Comparison of ENCODE assay signal across 8 cellular contexts in the genomic region with DNA sequence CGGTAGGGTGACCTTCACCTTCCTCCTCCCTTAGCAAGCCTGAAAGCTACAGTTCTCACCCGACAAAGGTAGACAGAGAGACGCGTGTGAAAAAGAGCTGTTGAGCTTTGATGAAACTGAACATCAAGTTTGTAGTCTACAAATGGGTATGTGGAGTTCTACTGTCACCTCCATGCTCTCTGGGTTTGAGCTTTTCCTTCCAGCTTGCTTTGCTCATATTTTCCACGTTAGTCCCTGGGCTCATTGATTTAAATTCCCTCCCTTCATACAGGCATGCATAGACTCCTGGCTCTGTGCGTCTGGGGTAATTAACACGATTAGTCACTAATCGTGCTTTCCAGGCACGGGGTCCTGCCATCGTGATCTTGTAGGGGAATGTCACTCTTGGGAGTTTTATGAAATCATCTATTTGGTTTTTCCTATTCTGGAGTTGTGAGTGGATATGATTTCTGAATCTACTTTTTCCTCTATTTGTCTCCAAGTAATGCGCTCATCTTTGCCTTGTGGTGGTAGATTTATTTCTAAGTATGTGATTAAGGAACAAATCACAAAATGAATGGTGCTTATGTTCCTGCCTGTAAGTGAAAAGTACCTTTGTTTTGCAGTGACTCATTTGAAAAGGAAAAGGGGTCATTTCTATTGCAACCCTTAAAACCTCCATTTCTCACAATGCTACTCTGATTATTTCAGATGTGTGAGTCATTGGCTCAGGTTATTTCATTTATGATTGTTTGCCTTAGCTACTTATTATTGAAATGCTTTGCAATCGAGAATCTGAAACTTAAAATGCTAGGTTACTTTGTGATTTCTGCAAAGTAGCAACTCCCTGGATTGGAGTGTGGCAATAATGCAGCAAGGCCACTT.
DNase-seq lines count a peak whose midpoint lies in the region; ATAC-seq, FAIRE-seq and TF ChIP-seq lines count a peak whose summit lies in the region.

No MANE protein-coding gene starts in this region.

- DNase-seq in GM12891 (ENCODE audit: insufficient read length, low spot score) (no peak), H4 (ENCODE audit: low spot score) (peak; percentile 22), M059J (ENCODE audit: low read depth) (peak; percentile 90), cardiac septum (ENCODE audit: low spot score) (no peak), NCI-H345 (lab: John Stamatoyannopoulos, UW) (no peak), iPS-NIHi11 (ENCODE audit: low spot score) (no peak)
- DNase-seq in naive thymus-derived CD8-positive, alpha-beta T cell: peak in 2 of 10 donors; percentile 24 to 30

- FAIRE-seq in GM12891 (lab: Jason Lieb, UNC): peak; percentile 45

- H3K4me3 Mint-ChIP-seq in brain: peak overlapping the region in 2 of 5 experiments; percentile 5 to 16
- peak overlapping the region in 8 of 10 donors; percentile 26 to 65 (median 48) for H3K4me3 Mint-ChIP-seq in naive thymus-derived CD8-positive, alpha-beta T cell

- H3K9me3 Mint-ChIP-seq in brain: no peaks in the 10 kb centered on the region
- H3K9me3 Mint-ChIP-seq in naive thymus-derived CD8-positive, alpha-beta T cell: no peaks in the 10 kb centered on the region

- no peak for TF ChIP-seq POLR2A in GM12891 (IDR thresholded peaks at IDR 0.05; ENCODE audit: low read depth, low read length)

- POLR2A ChIA-PET in naive thymus-derived CD8-positive, alpha-beta T cell (lab: Charles Lee): no interaction called here

- peak in 1 of 2 donors; percentile 33 for ATAC-seq in naive thymus-derived CD8-positive, alpha-beta T cell

- no peaks in the 10 kb centered on the region for H3K36me3 Mint-ChIP-seq in brain
- no peaks in the 10 kb centered on the region for H3K36me3 Mint-ChIP-seq in naive thymus-derived CD8-positive, alpha-beta T cell

- H3K27me3 Mint-ChIP-seq in brain: peaks cover 6% of the 10 kb centered on the region
- no peaks in the 10 kb centered on the region for H3K27me3 Mint-ChIP-seq in naive thymus-derived CD8-positive, alpha-beta T cell

- H3K4me1 Mint-ChIP-seq in brain: peaks cover 48% of the 10 kb centered on the region
- H3K4me1 Mint-ChIP-seq in naive thymus-derived CD8-positive, alpha-beta T cell: peaks cover 20 to 61% (median 43%) of the 10 kb centered on the region in 4 donors

- H3K27ac Mint-ChIP-seq in brain: peak overlapping the region in 4 of 5 experiments; percentile 23 to 94 (median 64)
- peak overlapping the region in 8 of 10 donors; percentile 9 to 90 (median 56) for H3K27ac Mint-ChIP-seq in naive thymus-derived CD8-positive, alpha-beta T cell

- intact Hi-C loops in cardiac septum (cut with DNase I): no loop called here

- no peak for TF ChIP-seq CTCF in brain (conservative IDR thresholded peaks at IDR 0.05)

TF ChIP-seq in GM12891, 5 proteins besides CTCF, POLR2A, EP300 and RAD21:
- TF ChIP-seq PAX5 (IDR thresholded peaks at IDR 0.05; ENCODE audit: insufficient read depth, low read length, severe bottlenecking): no peak
- TF ChIP-seq SPI1 (IDR thresholded peaks at IDR 0.05; ENCODE audit: low read depth, low read length): peak; percentile 85; the same call in 1 of the 2 replicates

Comparison
In these comparisons a context has a peak if more than half of its experiments do, and no peak if none do; other contexts are left out.
1. DNase-seq: peak in H4 (single experiment) and M059J (single experiment); none in GM12891 (single experiment), cardiac septum (single experiment), NCI-H345 (single experiment) and iPS-NIHi11 (single experiment).